ENCODE assay signal across 28 cellular contexts in the genomic region with DNA sequence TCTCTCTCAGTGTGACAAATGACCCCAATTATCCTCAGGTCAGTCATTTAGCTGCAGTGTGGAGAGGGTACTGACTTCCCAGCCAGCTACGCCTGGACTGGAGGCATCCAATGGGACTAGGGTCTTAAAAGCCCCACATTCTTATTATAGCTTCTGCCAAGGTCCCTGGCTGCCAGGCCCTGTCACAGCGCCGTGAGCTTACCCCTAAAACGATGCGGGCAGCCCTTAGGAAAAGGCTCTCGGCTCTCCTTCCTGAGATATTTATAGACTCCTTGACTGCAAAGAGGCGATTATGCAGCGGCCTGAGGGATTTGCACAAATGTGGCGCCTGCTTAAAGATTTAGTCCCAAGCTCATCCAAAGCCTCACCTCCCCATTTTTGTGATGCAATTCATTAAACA.
DNase-seq lines count a peak whose midpoint lies in the region; ATAC-seq and TF ChIP-seq lines count a peak whose summit lies in the region.
"Had no signal": no experiment of that assay in that cellular context is flagged by ENCODE, and none has a peak within 500 bp of the region (broad histone marks: within the 10 kb centered on the region; RNA-seq: fewer than 3 reads in every experiment).

No MANE protein-coding gene starts in this region.

- 61% methylated on average over 8 of the region's 9 CpGs for WGBS in esophagus muscularis mucosa

- no peaks in the 10 kb centered on the region for H3K36me3 Mint-ChIP-seq in neural progenitor cell
- no peaks in the 10 kb centered on the region for H3K36me3 Mint-ChIP-seq in activated naive CD8-positive, alpha-beta T cell treated with anti-CD3 and anti-CD28 coated beads, Interleukin-2, amount 50 U/mL, for 24 hours (ENCODE audit: low read depth)

- H3K4me2 ChIP-seq in neural progenitor cell: peak overlapping the region; percentile 53

- no peaks in the 10 kb centered on the region for H3K9me3 Mint-ChIP-seq in neural progenitor cell
- H3K9me3 Mint-ChIP-seq in activated naive CD8-positive, alpha-beta T cell treated with anti-CD3 and anti-CD28 coated beads, Interleukin-2, amount 50 U/mL, for 24 hours: no peaks in the 10 kb centered on the region
- H3K9me3 Mint-ChIP-seq: activated CD4-positive, alpha-beta memory T cell treated with anti-CD3 and anti-CD28 coated beads, Interleukin-2, amount 10 ng/mL, durations not matched to agents 7 days and 5 days; activated T-helper 1 cell treated with anti-CD3 and anti-CD28 coated beads, Interleukin-12 subunit alpha, Interleukin-12 subunit beta, Interleukin-2, Interleukin-4 antibody, amounts not matched to agents 30 ng/mL and 10 ng/mL and 1 ng/mL, durations not matched to agents 14 hours and 24 hours and 36 hours; dendritic cell treated with granulocyte-macrophage colony-stimulating factor and Interleukin-4, amounts not matched to agents 40 ng/mL and 50 ng/mL, for 4 days; neural crest cell had no signal

- H2AFZ ChIP-seq in neural progenitor cell (replicated peaks): no peak overlapping the region

- TF ChIP-seq CTCF in neural progenitor cell (IDR thresholded peaks at IDR 0.05) (no peak), esophagus muscularis mucosa (IDR thresholded peaks at IDR 0.05) (no peak)

- H3F3A ChIP-seq in neural progenitor cell (ENCODE audit: low read depth): peaks cover 18% of the 10 kb centered on the region

- H3K27me3 ChIP-seq in neural progenitor cell: no peaks in the 10 kb centered on the region
- peaks cover 0 to 4% (median 0%) of the 10 kb centered on the region in 4 donors for H3K27me3 ChIP-seq in esophagus muscularis mucosa
- H3K27me3 ChIP-seq: upper lobe of left lung had no signal

- H3K27me3 Mint-ChIP-seq in neural progenitor cell (ENCODE audit: insufficient read depth, low read depth): peaks cover 28% of the 10 kb centered on the region
- no peaks in the 10 kb centered on the region for H3K27me3 Mint-ChIP-seq in activated naive CD8-positive, alpha-beta T cell treated with anti-CD3 and anti-CD28 coated beads, Interleukin-2, amount 50 U/mL, for 24 hours
- H3K27me3 Mint-ChIP-seq: activated CD4-positive, alpha-beta memory T cell treated with anti-CD3 and anti-CD28 coated beads, Interleukin-2, amount 10 ng/mL, durations not matched to agents 7 days and 5 days; dendritic cell treated with granulocyte-macrophage colony-stimulating factor and Interleukin-4, amounts not matched to agents 40 ng/mL and 50 ng/mL, for 4 days; progenitor cell of endocrine pancreas had no signal

- POLR2A ChIA-PET in HEK293T (lab: Yijun Ruan, JAX): interaction anchor here (1.0 to 1.3 kb wide), 2 partner anchors 9 kb away, joined by 3 read pairs; no protein-coding TSS in a partner anchor

- H3K4me3 ChIP-seq in neural progenitor cell (no peak overlapping the region), esophagus muscularis mucosa (no peak overlapping the region)
- H3K4me3 ChIP-seq: HAP-1, suprapubic skin, upper lobe of left lung had no signal

- TF ChIP-seq EP300 in esophagus muscularis mucosa (IDR thresholded peaks at IDR 0.05): no peak

- no peaks in the 10 kb centered on the region for H3K36me3 ChIP-seq in KOPT-K1 (ENCODE audit: insufficient read depth, low read length)
- no peaks in the 10 kb centered on the region for H3K36me3 ChIP-seq in neural progenitor cell
- no peaks in the 10 kb centered on the region for H3K36me3 ChIP-seq in esophagus muscularis mucosa
- H3K36me3 ChIP-seq: HAP-1, suprapubic skin, upper lobe of left lung had no signal

- peaks cover 36% of the 10 kb centered on the region for H3K4me1 Mint-ChIP-seq in neural progenitor cell
- H3K4me1 Mint-ChIP-seq in activated naive CD8-positive, alpha-beta T cell treated with anti-CD3 and anti-CD28 coated beads, Interleukin-2, amount 50 U/mL, for 24 hours: peaks cover 10% of the 10 kb centered on the region

- TF ChIP-seq POLR2A in esophagus muscularis mucosa (IDR thresholded peaks at IDR 0.05; ENCODE audit: low read depth): no peak

- no peak overlapping the region for H3K9ac ChIP-seq in neural progenitor cell

- peak; percentile 71 for DNase-seq in D341Med (ENCODE audit: low spot score)
- DNase-seq in ecto neural progenitor cell (ENCODE audit: low spot score): peak; percentile 52
- DNase-seq in neural progenitor cell (ENCODE audit: low spot score): peak; percentile 67
- no peak for DNase-seq in activated naive CD8-positive, alpha-beta T cell treated with anti-CD3 and anti-CD28 coated beads, Interleukin-2, amount 50 U/mL, for 24 hours
- DNase-seq in esophagus muscularis mucosa (ENCODE audit: extremely low spot score): no peak
- no peak for DNase-seq in HEK293T (ENCODE audit: extremely low spot score)
- DNase-seq: ACHN; activated CD4-positive, CD25-positive, alpha-beta regulatory T cell treated with anti-CD3 and anti-CD28 coated beads, Interleukin-2, amount 50 U/mL, for 72 hours; activated naive CD4-positive, alpha-beta T cell treated with Interleukin-2 at 50 U/mL for 16 hours; foreskin melanocyte; Kasumi-1; mesenchymal stem cell; NCI-H146; NCI-H510A; PC-3; stimulated activated naive CD4-positive, alpha-beta T cell; T-helper 17 cell; upper lobe of left lung had no signal

- H3K27ac Mint-ChIP-seq in neural progenitor cell: peak overlapping the region; percentile 52
- H3K27ac Mint-ChIP-seq in activated naive CD8-positive, alpha-beta T cell treated with anti-CD3 and anti-CD28 coated beads, Interleukin-2, amount 50 U/mL, for 24 hours: no peak overlapping the region
- H3K27ac Mint-ChIP-seq: activated CD4-positive, alpha-beta memory T cell treated with anti-CD3 and anti-CD28 coated beads, Interleukin-2, amount 10 ng/mL, durations not matched to agents 7 days and 5 days; activated T-helper 1 cell treated with anti-CD3 and anti-CD28 coated beads, Interleukin-12 subunit alpha, Interleukin-12 subunit beta, Interleukin-2, Interleukin-4 antibody, amounts not matched to agents 30 ng/mL and 10 ng/mL and 1 ng/mL, durations not matched to agents 14 hours and 24 hours and 36 hours; dendritic cell treated with granulocyte-macrophage colony-stimulating factor and Interleukin-4, amounts not matched to agents 40 ng/mL and 50 ng/mL, for 4 days; progenitor cell of endocrine pancreas; T-helper 17 cell had no signal

- H3K27ac ChIP-seq in KOPT-K1 (ENCODE audit: low read depth, low read length, poor library complexity, severe bottlenecking): peak overlapping the region; percentile 7
- H3K27ac ChIP-seq in neural progenitor cell: peak overlapping the region; percentile 32
- no peak overlapping the region for H3K27ac ChIP-seq in esophagus muscularis mucosa (replicated peaks in 1 of 4)
- H3K27ac ChIP-seq: suprapubic skin, upper lobe of left lung had no signal

- ATAC-seq in activated naive CD8-positive, alpha-beta T cell treated with anti-CD3 and anti-CD28 coated beads, Interleukin-2, amount 50 U/mL, for 24 hours: no peak
- no peak for ATAC-seq in HG02763 (IDR thresholded peaks at IDR 0.05; ENCODE audit: unreplicated experiment)
- ATAC-seq: PC-3, SK-N-SH treated with all-trans-retinoic acid at 6 μM for 48 hours had no signal

- no peaks in the 10 kb centered on the region for H4K20me1 ChIP-seq in neural progenitor cell (ENCODE audit: low read depth)

- no peaks in the 10 kb centered on the region for H3K79me2 ChIP-seq in neural progenitor cell (ENCODE audit: low read depth)

- intact Hi-C loops in esophagus muscularis mucosa (cut with DNase I): no loop called here

- peak overlapping the region; percentile 64 for H3K4me3 Mint-ChIP-seq in neural progenitor cell
- H3K4me3 Mint-ChIP-seq in activated naive CD8-positive, alpha-beta T cell treated with anti-CD3 and anti-CD28 coated beads, Interleukin-2, amount 50 U/mL, for 24 hours: no peak overlapping the region
- H3K4me3 Mint-ChIP-seq: activated CD4-positive, alpha-beta memory T cell treated with anti-CD3 and anti-CD28 coated beads, Interleukin-2, amount 10 ng/mL, durations not matched to agents 7 days and 5 days; activated T-helper 1 cell treated with anti-CD3 and anti-CD28 coated beads, Interleukin-12 subunit alpha, Interleukin-12 subunit beta, Interleukin-2, Interleukin-4 antibody, amounts not matched to agents 30 ng/mL and 10 ng/mL and 1 ng/mL, durations not matched to agents 14 hours and 24 hours and 36 hours; dendritic cell treated with granulocyte-macrophage colony-stimulating factor and Interleukin-4, amounts not matched to agents 40 ng/mL and 50 ng/mL, for 4 days; neural crest cell; T-helper 17 cell had no signal

- H3K4me1 ChIP-seq in neural progenitor cell (peaks cover 24% of the 10 kb centered on the region), esophagus muscularis mucosa (peaks cover 0 to 11% (median 5%) of the 10 kb centered on the region in 4 donors)
- H3K4me1 ChIP-seq: HAP-1 had no signal

- H3K9me3 ChIP-seq in KOPT-K1 (ENCODE audit: insufficient read depth, low read length, poor library complexity, severe bottlenecking): no peaks in the 10 kb centered on the region
- H3K9me3 ChIP-seq in neural progenitor cell (ENCODE audit: low read depth): no peaks in the 10 kb centered on the region
- no peaks in the 10 kb centered on the region for H3K9me3 ChIP-seq in esophagus muscularis mucosa
- H3K9me3 ChIP-seq: HAP-1, suprapubic skin, upper lobe of left lung had no signal

- CTCF ChIA-PET in HEK293T (lab: Yijun Ruan, JAX): interaction anchor here (1.0 to 1.1 kb wide), 3 partner anchors 9 to 70 kb away, joined by 3 to 4 read pairs (median 4); no protein-coding TSS in a partner anchor

TF ChIP-seq in HEK293T, 16 proteins besides CTCF, POLR2A, EP300 and RAD21 (continues in another document):
- TF ChIP-seq ELF4 (IDR thresholded peaks at IDR 0.05) (no peak), FOXM1 (IDR thresholded peaks at IDR 0.05; ENCODE audit: borderline replicate concordance) (no peak), ARNT (IDR thresholded peaks at IDR 0.05) (no peak), BHLHE40 (IDR thresholded peaks at IDR 0.05; ENCODE audit: borderline replicate concordance) (no peak), ZNF384 (IDR thresholded peaks at IDR 0.05) (no peak), HDGF (IDR thresholded peaks at IDR 0.05; ENCODE audit: borderline replicate concordance) (no peak), NFRKB (IDR thresholded peaks at IDR 0.05) (no peak), SP1 (IDR thresholded peaks at IDR 0.05) (no peak), SUZ12 (IDR thresholded peaks at IDR 0.05) (no peak), TARDBP (IDR thresholded peaks at IDR 0.05) (no peak), CTBP1 (IDR thresholded peaks at IDR 0.05; ENCODE audit: borderline replicate concordance) (no peak), LEF1 (IDR thresholded peaks at IDR 0.05; ENCODE audit: borderline replicate concordance) (no peak), FOXA1 (IDR thresholded peaks at IDR 0.05) (no peak)
- TF ChIP-seq, protein P1, sequence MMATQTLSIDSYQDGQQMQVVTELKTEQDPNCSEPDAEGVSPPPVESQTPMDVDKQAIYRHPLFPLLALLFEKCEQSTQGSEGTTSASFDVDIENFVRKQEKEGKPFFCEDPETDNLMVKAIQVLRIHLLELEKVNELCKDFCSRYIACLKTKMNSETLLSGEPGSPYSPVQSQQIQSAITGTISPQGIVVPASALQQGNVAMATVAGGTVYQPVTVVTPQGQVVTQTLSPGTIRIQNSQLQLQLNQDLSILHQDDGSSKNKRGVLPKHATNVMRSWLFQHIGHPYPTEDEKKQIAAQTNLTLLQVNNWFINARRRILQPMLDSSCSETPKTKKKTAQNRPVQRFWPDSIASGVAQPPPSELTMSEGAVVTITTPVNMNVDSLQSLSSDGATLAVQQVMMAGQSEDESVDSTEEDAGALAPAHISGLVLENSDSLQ (IDR thresholded peaks at IDR 0.05): no peak

Comparison
In these comparisons a context has a peak if more than half of its experiments do, and no peak if none do; other contexts are left out.
1. DNase-seq: peak in D341Med (single experiment), ecto neural progenitor cell (single experiment) and neural progenitor cell (single experiment); none in activated naive CD8-positive, alpha-beta T cell treated with anti-CD3 and anti-CD28 coated beads, Interleukin-2, amount 50 U/mL, for 24 hours (single experiment), esophagus muscularis mucosa (single experiment) and HEK293T (single experiment).
2. H3K27ac ChIP-seq: peak in KOPT-K1 (single experiment) and neural progenitor cell (single experiment); none in esophagus muscularis mucosa (0 of 4).